In genomic region chr16:27113341-27113841, GRCh38 we compare ENCODE assay signal across 1 cellular context.
A peak's percentile ranks its signal among the peaks of the same experiment; 100 is the strongest.
TF ChIP-seq lines count a peak whose summit lies in the region.

No MANE protein-coding gene starts in this region.

TF ChIP-seq in HepG2, 621 proteins besides CTCF, POLR2A, EP300 and RAD21 (continued from another document and continues in another):
- TF ChIP-seq, protein P1, sequence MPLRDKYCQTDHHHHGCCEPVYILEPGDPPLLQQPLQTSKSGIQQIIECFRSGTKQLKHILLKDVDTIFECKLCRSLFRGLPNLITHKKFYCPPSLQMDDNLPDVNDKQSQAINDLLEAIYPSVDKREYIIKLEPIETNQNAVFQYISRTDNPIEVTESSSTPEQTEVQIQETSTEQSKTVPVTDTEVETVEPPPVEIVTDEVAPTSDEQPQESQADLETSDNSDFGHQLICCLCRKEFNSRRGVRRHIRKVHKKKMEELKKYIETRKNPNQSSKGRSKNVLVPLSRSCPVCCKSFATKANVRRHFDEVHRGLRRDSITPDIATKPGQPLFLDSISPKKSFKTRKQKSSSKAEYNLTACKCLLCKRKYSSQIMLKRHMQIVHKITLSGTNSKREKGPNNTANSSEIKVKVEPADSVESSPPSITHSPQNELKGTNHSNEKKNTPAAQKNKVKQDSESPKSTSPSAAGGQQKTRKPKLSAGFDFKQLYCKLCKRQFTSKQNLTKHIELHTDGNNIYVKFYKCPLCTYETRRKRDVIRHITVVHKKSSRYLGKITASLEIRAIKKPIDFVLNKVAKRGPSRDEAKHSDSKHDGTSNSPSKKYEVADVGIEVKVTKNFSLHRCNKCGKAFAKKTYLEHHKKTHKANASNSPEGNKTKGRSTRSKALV (CRISPR knock-in tag; IDR thresholded peaks at IDR 0.05): no peak
- TF ChIP-seq, protein P2, sequence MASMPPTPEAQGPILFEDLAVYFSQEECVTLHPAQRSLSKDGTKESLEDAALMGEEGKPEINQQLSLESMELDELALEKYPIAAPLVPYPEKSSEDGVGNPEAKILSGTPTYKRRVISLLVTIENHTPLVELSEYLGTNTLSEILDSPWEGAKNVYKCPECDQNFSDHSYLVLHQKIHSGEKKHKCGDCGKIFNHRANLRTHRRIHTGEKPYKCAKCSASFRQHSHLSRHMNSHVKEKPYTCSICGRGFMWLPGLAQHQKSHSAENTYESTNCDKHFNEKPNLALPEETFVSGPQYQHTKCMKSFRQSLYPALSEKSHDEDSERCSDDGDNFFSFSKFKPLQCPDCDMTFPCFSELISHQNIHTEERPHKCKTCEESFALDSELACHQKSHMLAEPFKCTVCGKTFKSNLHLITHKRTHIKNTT (CRISPR knock-in tag; IDR thresholded peaks at IDR 0.05): no peak
- TF ChIP-seq JUN (CRISPR knock-in tag; IDR thresholded peaks at IDR 0.05) (no peak), ZBTB44 (CRISPR knock-in tag; IDR thresholded peaks at IDR 0.05) (no peak), ZNF530 (CRISPR knock-in tag; IDR thresholded peaks at IDR 0.05; ENCODE audit: low read depth) (no peak), MAZ (IDR thresholded peaks at IDR 0.05; ENCODE audit: borderline replicate concordance, low read depth, low read length) (no peak), MAZ (CRISPR knock-in tag; IDR thresholded peaks at IDR 0.05; ENCODE audit: low read depth) (no peak), NR2F6 (IDR thresholded peaks at IDR 0.05) (peak; percentile 93), NR2F6 (CRISPR knock-in tag; IDR thresholded peaks at IDR 0.05) (peak; percentile 91), ZNF350 (CRISPR knock-in tag; IDR thresholded peaks at IDR 0.05; ENCODE audit: borderline replicate concordance, low read depth) (no peak), ZMYM3 (CRISPR knock-in tag; IDR thresholded peaks at IDR 0.05) (no peak), FLYWCH1 (CRISPR knock-in tag; IDR thresholded peaks at IDR 0.05) (no peak), ATF1 (CRISPR knock-in tag; IDR thresholded peaks at IDR 0.05) (no peak), ZNF644 (CRISPR knock-in tag; IDR thresholded peaks at IDR 0.05; ENCODE audit: low read depth) (no peak), NFIB (CRISPR knock-in tag; IDR thresholded peaks at IDR 0.05; ENCODE audit: borderline replicate concordance) (no peak), TRIM24 (CRISPR knock-in tag; IDR thresholded peaks at IDR 0.05) (no peak), ZNF777 (CRISPR knock-in tag; IDR thresholded peaks at IDR 0.05) (no peak), SPEN (CRISPR knock-in tag; IDR thresholded peaks at IDR 0.05; ENCODE audit: low read depth) (no peak), CEBPG (CRISPR knock-in tag; IDR thresholded peaks at IDR 0.05) (no peak), ZNF354B (CRISPR knock-in tag; IDR thresholded peaks at IDR 0.05) (no peak), MEF2D (CRISPR knock-in tag; IDR thresholded peaks at IDR 0.05) (no peak), TCF12 (IDR thresholded peaks at IDR 0.05) (no peak), TCF12 (CRISPR knock-in tag; IDR thresholded peaks at IDR 0.05) (no peak), ERF (CRISPR knock-in tag; IDR thresholded peaks at IDR 0.05) (no peak), ATF2 (CRISPR knock-in tag; IDR thresholded peaks at IDR 0.05) (no peak), ZBTB38 (CRISPR knock-in tag; IDR thresholded peaks at IDR 0.05) (no peak), ZNF468 (CRISPR knock-in tag; IDR thresholded peaks at IDR 0.05) (no peak), ESRRA (CRISPR knock-in tag; IDR thresholded peaks at IDR 0.05; ENCODE audit: low read depth) (no peak), CREM (IDR thresholded peaks at IDR 0.05) (no peak), CREM (CRISPR knock-in tag; IDR thresholded peaks at IDR 0.05) (no peak), CEBPB (IDR thresholded peaks at IDR 0.05; ENCODE audit: borderline replicate concordance, low read depth, low read length) (no peak), ZC3H4 (CRISPR knock-in tag; IDR thresholded peaks at IDR 0.05; ENCODE audit: borderline replicate concordance) (no peak), ZNF276 (CRISPR knock-in tag; IDR thresholded peaks at IDR 0.05; ENCODE audit: low read depth) (no peak), ZNF616 (CRISPR knock-in tag; IDR thresholded peaks at IDR 0.05; ENCODE audit: low read depth) (no peak), HMGA1 (CRISPR knock-in tag; conservative IDR thresholded peaks at IDR 0.05) (no peak), ZNF776 (CRISPR knock-in tag; IDR thresholded peaks at IDR 0.05) (no peak), ZNF768 (CRISPR knock-in tag; IDR thresholded peaks at IDR 0.05) (no peak), NCOA5 (CRISPR knock-in tag; IDR thresholded peaks at IDR 0.05) (no peak), ZNF232 (CRISPR knock-in tag; IDR thresholded peaks at IDR 0.05; ENCODE audit: borderline replicate concordance) (no peak), ZBTB42 (CRISPR knock-in tag; IDR thresholded peaks at IDR 0.05) (no peak), ZMYM4 (CRISPR knock-in tag; IDR thresholded peaks at IDR 0.05) (peak; percentile 64; the same call in 1 of the 2 replicates), SALL2 (CRISPR knock-in tag; IDR thresholded peaks at IDR 0.05) (no peak), ZNF557 (CRISPR knock-in tag; IDR thresholded peaks at IDR 0.05) (no peak), ZSCAN9 (CRISPR knock-in tag; IDR thresholded peaks at IDR 0.05; ENCODE audit: borderline replicate concordance) (no peak), ZNF660 (CRISPR knock-in tag; IDR thresholded peaks at IDR 0.05; ENCODE audit: borderline replicate concordance, low read depth) (no peak)
- TF ChIP-seq, protein P3, sequence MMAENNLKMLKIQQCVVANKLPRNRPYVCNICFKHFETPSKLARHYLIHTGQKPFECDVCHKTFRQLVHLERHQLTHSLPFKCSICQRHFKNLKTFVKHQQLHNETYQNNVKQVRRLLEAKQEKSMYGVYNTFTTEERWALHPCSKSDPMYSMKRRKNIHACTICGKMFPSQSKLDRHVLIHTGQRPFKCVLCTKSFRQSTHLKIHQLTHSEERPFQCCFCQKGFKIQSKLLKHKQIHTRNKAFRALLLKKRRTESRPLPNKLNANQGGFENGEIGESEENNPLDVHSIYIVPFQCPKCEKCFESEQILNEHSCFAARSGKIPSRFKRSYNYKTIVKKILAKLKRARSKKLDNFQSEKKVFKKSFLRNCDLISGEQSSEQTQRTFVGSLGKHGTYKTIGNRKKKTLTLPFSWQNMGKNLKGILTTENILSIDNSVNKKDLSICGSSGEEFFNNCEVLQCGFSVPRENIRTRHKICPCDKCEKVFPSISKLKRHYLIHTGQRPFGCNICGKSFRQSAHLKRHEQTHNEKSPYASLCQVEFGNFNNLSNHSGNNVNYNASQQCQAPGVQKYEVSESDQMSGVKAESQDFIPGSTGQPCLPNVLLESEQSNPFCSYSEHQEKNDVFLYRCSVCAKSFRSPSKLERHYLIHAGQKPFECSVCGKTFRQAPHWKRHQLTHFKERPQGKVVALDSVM (CRISPR knock-in tag; IDR thresholded peaks at IDR 0.05): peak; percentile 92
- TF ChIP-seq, protein P4, sequence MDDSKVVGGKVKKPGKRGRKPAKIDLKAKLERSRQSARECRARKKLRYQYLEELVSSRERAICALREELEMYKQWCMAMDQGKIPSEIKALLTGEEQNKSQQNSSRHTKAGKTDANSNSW (CRISPR knock-in tag; IDR thresholded peaks at IDR 0.05; ENCODE audit: borderline replicate concordance): no peak
- TF ChIP-seq, protein P5, sequence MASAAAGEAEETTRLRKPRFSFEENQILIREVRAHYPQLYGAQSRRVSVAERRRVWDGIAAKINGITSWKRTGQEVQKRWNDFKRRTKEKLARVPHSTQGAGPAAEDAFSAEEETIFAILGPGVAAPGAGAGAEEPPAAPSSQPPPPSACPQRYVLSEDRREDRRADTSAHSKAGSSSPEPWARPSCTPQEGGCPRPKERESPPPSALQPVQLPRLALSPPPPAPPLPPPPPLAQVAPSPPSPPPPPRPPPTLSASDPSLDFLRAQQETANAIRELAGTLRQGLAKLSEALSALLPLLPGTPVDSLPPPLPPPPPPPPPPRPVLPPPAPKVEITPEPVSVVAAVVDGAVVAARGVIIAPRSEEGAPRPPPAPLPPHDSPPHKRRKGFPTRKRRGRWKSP (CRISPR knock-in tag; IDR thresholded peaks at IDR 0.05): no peak
- TF ChIP-seq, protein P6, sequence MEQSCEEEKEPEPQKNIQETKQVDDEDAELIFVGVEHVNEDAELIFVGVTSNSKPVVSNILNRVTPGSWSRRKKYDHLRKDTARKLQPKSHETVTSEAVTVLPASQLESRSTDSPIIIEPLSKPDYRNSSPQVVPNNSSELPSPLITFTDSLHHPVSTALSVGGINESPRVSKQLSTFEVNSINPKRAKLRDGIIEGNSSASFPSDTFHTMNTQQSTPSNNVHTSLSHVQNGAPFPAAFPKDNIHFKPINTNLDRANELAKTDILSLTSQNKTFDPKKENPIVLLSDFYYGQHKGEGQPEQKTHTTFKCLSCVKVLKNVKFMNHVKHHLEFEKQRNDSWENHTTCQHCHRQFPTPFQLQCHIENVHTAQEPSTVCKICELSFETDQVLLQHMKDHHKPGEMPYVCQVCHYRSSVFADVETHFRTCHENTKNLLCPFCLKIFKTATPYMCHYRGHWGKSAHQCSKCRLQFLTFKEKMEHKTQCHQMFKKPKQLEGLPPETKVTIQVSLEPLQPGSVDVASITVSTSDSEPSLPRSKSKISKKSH (CRISPR knock-in tag; IDR thresholded peaks at IDR 0.05; ENCODE audit: borderline replicate concordance): 0 out of 2 replicates have a peak, but pooled peaks have one; percentile 31
- TF ChIP-seq, protein P7, sequence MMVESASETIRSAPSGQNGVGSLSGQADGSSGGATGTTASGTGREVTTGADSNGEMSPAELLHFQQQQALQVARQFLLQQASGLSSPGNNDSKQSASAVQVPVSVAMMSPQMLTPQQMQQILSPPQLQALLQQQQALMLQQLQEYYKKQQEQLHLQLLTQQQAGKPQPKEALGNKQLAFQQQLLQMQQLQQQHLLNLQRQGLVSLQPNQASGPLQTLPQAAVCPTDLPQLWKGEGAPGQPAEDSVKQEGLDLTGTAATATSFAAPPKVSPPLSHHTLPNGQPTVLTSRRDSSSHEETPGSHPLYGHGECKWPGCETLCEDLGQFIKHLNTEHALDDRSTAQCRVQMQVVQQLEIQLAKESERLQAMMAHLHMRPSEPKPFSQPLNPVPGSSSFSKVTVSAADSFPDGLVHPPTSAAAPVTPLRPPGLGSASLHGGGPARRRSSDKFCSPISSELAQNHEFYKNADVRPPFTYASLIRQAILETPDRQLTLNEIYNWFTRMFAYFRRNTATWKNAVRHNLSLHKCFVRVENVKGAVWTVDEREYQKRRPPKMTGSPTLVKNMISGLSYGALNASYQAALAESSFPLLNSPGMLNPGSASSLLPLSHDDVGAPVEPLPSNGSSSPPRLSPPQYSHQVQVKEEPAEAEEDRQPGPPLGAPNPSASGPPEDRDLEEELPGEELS (CRISPR knock-in tag; IDR thresholded peaks at IDR 0.05): no peak
- TF ChIP-seq, protein P8, sequence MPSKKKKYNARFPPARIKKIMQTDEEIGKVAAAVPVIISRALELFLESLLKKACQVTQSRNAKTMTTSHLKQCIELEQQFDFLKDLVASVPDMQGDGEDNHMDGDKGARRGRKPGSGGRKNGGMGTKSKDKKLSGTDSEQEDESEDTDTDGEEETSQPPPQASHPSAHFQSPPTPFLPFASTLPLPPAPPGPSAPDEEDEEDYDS (CRISPR knock-in tag; IDR thresholded peaks at IDR 0.05): no peak
- TF ChIP-seq, protein P9, sequence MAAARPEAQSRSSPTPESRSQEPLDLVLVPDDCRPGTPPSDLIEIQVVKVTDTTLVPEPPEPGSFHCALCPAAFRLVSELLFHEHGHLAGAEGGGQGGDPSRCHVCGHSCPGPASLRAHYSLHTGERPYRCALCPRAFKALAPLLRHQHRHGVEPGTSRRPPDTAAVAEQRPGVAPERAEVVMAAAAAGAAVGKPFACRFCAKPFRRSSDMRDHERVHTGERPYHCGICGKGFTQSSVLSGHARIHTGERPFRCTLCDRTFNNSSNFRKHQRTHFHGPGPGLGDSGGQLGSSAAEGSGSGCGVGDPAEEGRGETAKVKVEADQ (CRISPR knock-in tag; IDR thresholded peaks at IDR 0.05; ENCODE audit: borderline replicate concordance): no peak
- TF ChIP-seq, protein P10, sequence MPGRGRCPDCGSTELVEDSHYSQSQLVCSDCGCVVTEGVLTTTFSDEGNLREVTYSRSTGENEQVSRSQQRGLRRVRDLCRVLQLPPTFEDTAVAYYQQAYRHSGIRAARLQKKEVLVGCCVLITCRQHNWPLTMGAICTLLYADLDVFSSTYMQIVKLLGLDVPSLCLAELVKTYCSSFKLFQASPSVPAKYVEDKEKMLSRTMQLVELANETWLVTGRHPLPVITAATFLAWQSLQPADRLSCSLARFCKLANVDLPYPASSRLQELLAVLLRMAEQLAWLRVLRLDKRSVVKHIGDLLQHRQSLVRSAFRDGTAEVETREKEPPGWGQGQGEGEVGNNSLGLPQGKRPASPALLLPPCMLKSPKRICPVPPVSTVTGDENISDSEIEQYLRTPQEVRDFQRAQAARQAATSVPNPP (CRISPR knock-in tag; IDR thresholded peaks at IDR 0.05): no peak
